ENCODE assay signal across 8 cellular contexts in genomic region chr10:131899695-131900349, GRCh38. TPM values are rescaled to one million over a fixed set of nuclear protein-coding genes. Genes with fewer than 3 reads are reported as not detected.
DNase-seq lines count a peak whose midpoint lies in the region; TF ChIP-seq lines count a peak whose summit lies in the region.

No MANE protein-coding gene starts in this region.

- H3K4me1 ChIP-seq in PC-9 (replicated peaks; ENCODE audit: insufficient read depth) = peaks cover 23% of the 10 kb centered on the region
- H3K4me1 ChIP-seq in neutrophil (ENCODE audit: control insufficient read depth in 1 of 2, insufficient read depth in 1 of 2, low read depth in 1 of 2, low read length in 1 of 2) = peaks cover 26 to 31% of the 10 kb centered on the region in 2 experiments

- intact Hi-C loops in PC-9 (cut with micrococcal nuclease; ENCODE audit: unreplicated experiment) = loop anchor here (1.0 to 5.0 kb wide), 3 partner anchors 12 to 507 kb away; no protein-coding TSS in a partner anchor

- DNase-seq in NCI-H82 (lab: John Stamatoyannopoulos, UW) (peak; percentile 27), NCI-H82 treated with DMSO at 0.1 percent for 48 hours (lab: John Stamatoyannopoulos, UW; ENCODE audit: unreplicated experiment) (no peak), PC-9 (no peak), epithelial cell of esophagus (ENCODE audit: low read depth) (no peak), HPDE6-E6E7 (ENCODE audit: extremely low spot score) (no peak), COLO829 (ENCODE audit: low spot score) (no peak)
- no peak for DNase-seq in stimulated activated CD4-positive, alpha-beta T cell treated with anti-CD3 and anti-CD28 coated beads, Interleukin-1b, Interleukin-23, amount 100 ng/mL, for 48 hours

- no peaks in the 10 kb centered on the region for H3K36me3 ChIP-seq in PC-9 (ENCODE audit: low read depth)
- H3K36me3 ChIP-seq in neutrophil = no peaks in the 10 kb centered on the region

- H3K4me3 ChIP-seq in PC-9 = peak overlapping the region; percentile 71
- peak overlapping the region; percentile 66 for H3K4me3 ChIP-seq in epithelial cell of esophagus (ENCODE audit: low read length)
- peak overlapping the region; percentile 81 to 97 for H3K4me3 ChIP-seq in neutrophil (ENCODE audit: low read depth in 1 of 2, low read length in 1 of 2)

- CTCF ChIA-PET in PC-9 (lab: Charles Lee) = no interaction called here

- peak overlapping the region; percentile 90 for H2AFZ ChIP-seq in PC-9

- H4K20me1 ChIP-seq in PC-9 (ENCODE audit: insufficient read depth) = peaks cover 15% of the 10 kb centered on the region

- no peaks in the 10 kb centered on the region for H3K9me2 ChIP-seq in PC-9 (ENCODE audit: insufficient read depth)

- no peaks in the 10 kb centered on the region for H3K9me3 ChIP-seq in PC-9 (ENCODE audit: insufficient read depth, low read depth)
- H3K9me3 ChIP-seq in neutrophil = no peaks in the 10 kb centered on the region

- H3K4me2 ChIP-seq in PC-9 = peak overlapping the region; percentile 92

- H3F3A ChIP-seq in PC-9 (ENCODE audit: insufficient read depth, low read depth) = no peaks in the 10 kb centered on the region; the same call in 1 of the 2 replicates

- TSS peak; percentile 98 for BruUV-seq in PC-9 (replicated peaks; lab: Mats Ljungman, UMichigan)

- POLR2A ChIA-PET in PC-9 (lab: Charles Lee; ENCODE audit: unreplicated experiment) = interaction anchor here (0.5 to 1.1 kb wide), 5 partner anchors 12 to 196 kb away, joined by 5 to 8 read pairs (median 5); no protein-coding TSS in a partner anchor

- H3K27me3 ChIP-seq in PC-9 (ENCODE audit: insufficient read depth, low read depth) (no peaks in the 10 kb centered on the region; the same call in 1 of the 2 replicates), neutrophil (peaks cover 28% of the 10 kb centered on the region)

- H3K27ac ChIP-seq in PC-9 (no peak overlapping the region), neutrophil (peak overlapping the region; percentile 95)

- H3K79me2 ChIP-seq in PC-9 (ENCODE audit: low read depth) = peaks cover 32% of the 10 kb centered on the region

- no peak for TF ChIP-seq CTCF in PC-9 (conservative IDR thresholded peaks at IDR 0.05)
- TF ChIP-seq CTCF in epithelial cell of esophagus (IDR thresholded peaks at IDR 0.05; ENCODE audit: insufficient read depth, low read depth, low read length, missing control alignments) = no peak
- TF ChIP-seq CTCF in neutrophil (IDR thresholded peaks at IDR 0.05) = no peak

RNA-seq across cellular contexts. Expression of gene PPP2R2D, which starts 1.0 kb away (rescaled TPM):
- total RNA-seq in PC-9 (2021) = 23.5 TPM in 2 replicates
